ENCODE assay signal across 9 cellular contexts in genomic region chr17:924306-924705, GRCh38. TPM values are rescaled to one million over a fixed set of nuclear protein-coding genes. Genes with fewer than 3 reads are reported as not detected.
DNase-seq lines count a peak whose midpoint lies in the region; TF ChIP-seq lines count a peak whose summit lies in the region.
"Not testable (repeated sequence)": the region's sequence is repeated elsewhere in the genome, so short reads cannot be mapped to it uniquely, and the experiment has no call there.
"Had no signal": no experiment of that assay in that cellular context is flagged by ENCODE, and none has a peak within 500 bp of the region (broad histone marks: within the 10 kb centered on the region; RNA-seq: fewer than 3 reads in every experiment).

No MANE protein-coding gene starts in this region.

- H3K4me3 ChIP-seq in HUES6 (ENCODE audit: low read depth, low read length) (peak overlapping the region; percentile 17; the same call in 1 of the 2 replicates), iPS-20b (ENCODE audit: low read length) (0 out of 2 replicates have a peak overlapping the region, but pooled peaks have one; percentile 28)
- not testable (repeated sequence) for H3K4me3 ChIP-seq in breast epithelium; esophagus (ENCODE audit: low read depth in 1 of 2, low read length in 2 of 2); suprapubic skin

- H3K4me1 Mint-ChIP-seq in nephron = peaks cover 46% of the 10 kb centered on the region

- H3K4me1 ChIP-seq in HUES6 (ENCODE audit: control insufficient read depth, insufficient read depth, low read length) (peaks cover 58% of the 10 kb centered on the region), breast epithelium (peaks cover 0 to 13% of the 10 kb centered on the region in 2 donors), iPS-20b (ENCODE audit: insufficient read depth, low read length) (peaks cover 19% of the 10 kb centered on the region), suprapubic skin (peaks cover 43% of the 10 kb centered on the region)
- not testable (repeated sequence) for H3K4me1 ChIP-seq in esophagus (ENCODE audit: control insufficient read depth in 2 of 2, insufficient read depth in 2 of 2, low read length in 1 of 2)

- not testable (repeated sequence) for H3K4me3 Mint-ChIP-seq in nephron

- CTCF ChIA-PET in RWPE1 (lab: Yijun Ruan, JAX) = not testable (repeated sequence)

- not testable (repeated sequence) for TF ChIP-seq POLR2A in breast epithelium (IDR thresholded peaks at IDR 0.05); suprapubic skin (IDR thresholded peaks at IDR 0.05)

- peaks cover 20% of the 10 kb centered on the region for H3K36me3 Mint-ChIP-seq in nephron (ENCODE audit: low read depth)

- peak overlapping the region; percentile 66 for H3K27ac ChIP-seq in C4-2B
- H3K27ac ChIP-seq in HUES6 (ENCODE audit: low read depth, low read length) = peak overlapping the region; percentile 53; the same call in 1 of the 2 replicates
- peak overlapping the region; percentile 100 for H3K27ac ChIP-seq in RWPE1
- peak overlapping the region; percentile 66 to 87 for H3K27ac ChIP-seq in breast epithelium
- peak overlapping the region; percentile 77 to 93 for H3K27ac ChIP-seq in esophagus (ENCODE audit: low read depth in 2 of 2, low read length in 1 of 2)
- H3K27ac ChIP-seq in iPS-20b (ENCODE audit: low read length) = peak overlapping the region; percentile 26
- peak overlapping the region; percentile 60 for H3K27ac ChIP-seq in suprapubic skin

- H3K27ac Mint-ChIP-seq in nephron = peak overlapping the region; percentile 75 to 96 (median 86)

- TF ChIP-seq CTCF in C4-2B (conservative IDR thresholded peaks at IDR 0.05); RWPE1 (conservative IDR thresholded peaks at IDR 0.05; ENCODE audit: low read depth); breast epithelium (IDR thresholded peaks at IDR 0.05); nephron (IDR thresholded peaks at IDR 0.05; ENCODE audit: unreplicated experiment in 3 of 3); suprapubic skin (IDR thresholded peaks at IDR 0.05): not testable (repeated sequence)

- POLR2A ChIA-PET in RWPE1 (lab: Yijun Ruan, JAX; ENCODE audit: low non-redundant PET) = not testable (repeated sequence)

- not testable (repeated sequence) for H3K36me3 ChIP-seq in HUES6 (ENCODE audit: control insufficient read depth, insufficient read depth, low read length); breast epithelium; esophagus (ENCODE audit: control insufficient read depth in 2 of 2, insufficient read depth in 2 of 2, low read length in 1 of 2); iPS-20b (ENCODE audit: insufficient read depth, low read depth, low read length); suprapubic skin

- H3K9ac ChIP-seq in HUES6 (ENCODE audit: low read length) (peak overlapping the region; percentile 79), iPS-20b (ENCODE audit: low read depth, low read length) (peak overlapping the region; percentile 47; the same call in 1 of the 2 replicates)

- H3K9me3 Mint-ChIP-seq in nephron = not testable (repeated sequence)

- H3K27me3 Mint-ChIP-seq in nephron (ENCODE audit: low read depth) = not testable (repeated sequence)

- DNase-seq in RWPE1 (ENCODE audit: low spot score); breast epithelium (ENCODE audit: low spot score in 2 of 2); suprapubic skin (ENCODE audit: low spot score in 2 of 2): not testable (repeated sequence)

- intact Hi-C loops in breast epithelium (cut with DNase I; ENCODE audit: low total_unique reads) = not testable (repeated sequence)

- TF ChIP-seq EP300 in suprapubic skin (IDR thresholded peaks at IDR 0.05) = not testable (repeated sequence)

- H3K27me3 ChIP-seq in HUES6 (ENCODE audit: control insufficient read depth, insufficient read depth, low read length); breast epithelium; esophagus (ENCODE audit: control insufficient read depth in 1 of 2, insufficient read depth in 2 of 2, low read length in 2 of 2); iPS-20b (ENCODE audit: insufficient read depth, low read length); suprapubic skin: not testable (repeated sequence)

- not testable (repeated sequence) for H3K9me3 ChIP-seq in HUES6 (ENCODE audit: control insufficient read depth, insufficient read depth, low read depth, low read length); breast epithelium; esophagus (ENCODE audit: control insufficient read depth in 2 of 2, insufficient read depth in 1 of 2, low read depth in 1 of 2, low read length in 1 of 2); iPS-20b (ENCODE audit: insufficient read depth, low read depth, low read length); suprapubic skin

- WGBS in esophagus, 2 donors = 81 to 82% methylated on average over 15 of the region's 15 CpGs
- 91% methylated on average over 15 of the region's 15 CpGs for WGBS in suprapubic skin

RNA-seq across cellular contexts. Expression of gene NXN, which starts 55.3 kb away (rescaled TPM):
- total RNA-seq in breast epithelium (10 to 100 TPM in 2 of 3 donors, 1 to 10 TPM in 1; 9.3 to 14.3 (median 12.8) TPM), suprapubic skin (10 to 100 TPM; 18.9 to 47.2 (median 33.4) TPM)
- polyA plus RNA-seq in esophagus = 10 to 100 TPM; 10.1 to 24.0 TPM
- polyA plus RNA-seq: CD14-positive monocyte had no signal

Comparison
In these comparisons a context has a peak if more than half of its experiments do, and no peak if none do; other contexts are left out.
1. H3K27ac ChIP-seq: peak in every context shown above with its lines; median percentile 100 in RWPE1; 85 in esophagus; 76 in breast epithelium; 66 in C4-2B; 60 in suprapubic skin; 53 in HUES6; 26 in iPS-20b.